1 cellular context compared by ENCODE assay signal in genomic region chr2:218216674-218217365, GRCh38.
A peak's percentile ranks its signal among the peaks of the same experiment; 100 is the strongest.
TF ChIP-seq lines count a peak whose summit lies in the region.

Gene ARPC2 (plus strand): TSS chr2:218217189. CDS start chr2:218217471, 282 bp downstream.

TF ChIP-seq in H1, 55 proteins besides CTCF, POLR2A, EP300 and RAD21 (continued from another document):
- TF ChIP-seq HDAC2 (IDR thresholded peaks at IDR 0.05; ENCODE audit: borderline replicate concordance in 1 of 2, low read depth in 2 of 2, low read length in 2 of 2) (peak; percentile 96 to 98; a peak in 3 of 4 replicates), SUZ12 (IDR thresholded peaks at IDR 0.05; ENCODE audit: low read length) (peak; percentile 51; the same call in 1 of the 2 replicates), SP4 (IDR thresholded peaks at IDR 0.05; ENCODE audit: low read length) (no peak), TCF12 (IDR thresholded peaks at IDR 0.05; ENCODE audit: low read depth, low read length) (no peak), RFX5 (IDR thresholded peaks at IDR 0.05; ENCODE audit: borderline replicate concordance, low read depth, low read length) (peak; percentile 11; the same call in 1 of the 2 replicates), ATF3 (IDR thresholded peaks at IDR 0.05; ENCODE audit: insufficient read depth, low read depth, low read length) (no peak), FOSL1 (IDR thresholded peaks at IDR 0.05; ENCODE audit: insufficient read depth, low read depth, low read length) (no peak), SIX5 (IDR thresholded peaks at IDR 0.05; ENCODE audit: low read depth, low read length) (no peak), YY1 (IDR thresholded peaks at IDR 0.05; ENCODE audit: low read depth, low read length) (peak; percentile 82; the same call in 1 of the 2 replicates), CREB1 (IDR thresholded peaks at IDR 0.05) (peak; percentile 78), NRF1 (IDR thresholded peaks at IDR 0.05; ENCODE audit: low read depth, low read length) (peak; percentile 45), SP2 (IDR thresholded peaks at IDR 0.05; ENCODE audit: low read length) (no peak), TEAD4 (IDR thresholded peaks at IDR 0.05; ENCODE audit: low read depth, low read length) (0 out of 2 replicates have a peak, but pooled peaks have one; percentile 19), ZNF274 (IDR thresholded peaks at IDR 0.05; ENCODE audit: borderline replicate concordance, extremely low read depth, low read length) (no peak), CTBP2 (IDR thresholded peaks at IDR 0.05; ENCODE audit: borderline replicate concordance, insufficient read depth, insufficient read length, low read length) (peak; percentile 73), SIN3A (conservative IDR thresholded peaks at IDR 0.05 in 1 of 2, IDR thresholded peaks at IDR 0.05 in 1 of 2; ENCODE audit: low read depth in 1 of 2, low read length in 2 of 2) (peak; percentile 92 to 97), SRF (IDR thresholded peaks at IDR 0.05; ENCODE audit: low read depth, low read length) (no peak), KDM4A (IDR thresholded peaks at IDR 0.05; ENCODE audit: low read depth, low read length, severe bottlenecking) (peak; percentile 63), JUND (IDR thresholded peaks at IDR 0.05; ENCODE audit: low read length) (no peak), CHD2 (IDR thresholded peaks at IDR 0.05; ENCODE audit: low read length) (no peak; the same call in 1 of the 2 replicates), KDM1A (IDR thresholded peaks at IDR 0.05; ENCODE audit: borderline replicate concordance, low read length) (no peak), POU5F1 (IDR thresholded peaks at IDR 0.05; ENCODE audit: low read depth, low read length) (no peak), KDM5A (IDR thresholded peaks at IDR 0.05; ENCODE audit: low read length) (no peak), PHF8 (conservative IDR thresholded peaks at IDR 0.05; ENCODE audit: low read depth, low read length) (peak; percentile 48), RXRA (IDR thresholded peaks at IDR 0.05; ENCODE audit: insufficient read depth, low read depth, low read length) (no peak), MAFK (IDR thresholded peaks at IDR 0.05; ENCODE audit: low read depth, low read length) (no peak), SAP30 (IDR thresholded peaks at IDR 0.05; ENCODE audit: insufficient read depth, insufficient replicate concordance, low read length) (no peak), JUN (IDR thresholded peaks at IDR 0.05; ENCODE audit: low read depth, low read length) (no peak), ASH2L (IDR thresholded peaks at IDR 0.05; ENCODE audit: low read length) (peak; percentile 75), EZH2 (IDR thresholded peaks at IDR 0.05; ENCODE audit: low read depth, low read length, severe bottlenecking) (no peak), RNF2 (IDR thresholded peaks at IDR 0.05; ENCODE audit: borderline replicate concordance, low read depth, low read length, missing control alignments, poor library complexity, severe bottlenecking) (no peak), BACH1 (IDR thresholded peaks at IDR 0.05; ENCODE audit: low read length) (peak; percentile 94), CBX8 (IDR thresholded peaks at IDR 0.05; ENCODE audit: borderline replicate concordance, low read depth, low read length) (no peak), CHD7 (IDR thresholded peaks at IDR 0.05; ENCODE audit: insufficient replicate concordance, low read length) (no peak), NANOG (IDR thresholded peaks at IDR 0.05; ENCODE audit: insufficient read depth, low read depth, low read length, poor library complexity, severe bottlenecking) (no peak), CBX5 (IDR thresholded peaks at IDR 0.05; ENCODE audit: low read depth, low read length) (no peak), HDAC6 (IDR thresholded peaks at IDR 0.05; ENCODE audit: low read depth, low read length) (no peak), BCL11A (IDR thresholded peaks at IDR 0.05; ENCODE audit: low read depth in 2 of 2, low read length in 2 of 2) (no peak), CEBPB (IDR thresholded peaks at IDR 0.05; ENCODE audit: low read depth, low read length) (no peak), POLR2AphosphoS5 (IDR thresholded peaks at IDR 0.05; ENCODE audit: low read depth, low read length) (peak; percentile 33; the same call in 1 of the 2 replicates), CHD1 (IDR thresholded peaks at IDR 0.05; ENCODE audit: low read depth, low read length) (no peak), GTF2F1 (IDR thresholded peaks at IDR 0.05; ENCODE audit: borderline replicate concordance, low read depth, low read length) (no peak), GABPA (IDR thresholded peaks at IDR 0.05; ENCODE audit: borderline replicate concordance, insufficient read depth, low read length) (peak; percentile 78; the same call in 1 of the 2 replicates), RBBP5 (IDR thresholded peaks at IDR 0.05; ENCODE audit: borderline replicate concordance, low read depth, low read length) (peak; percentile 87; the same call in 1 of the 2 replicates), TAF1 (IDR thresholded peaks at IDR 0.05; ENCODE audit: low read depth, low read length) (peak; percentile 63)
- TF ChIP-seq, protein P1, sequence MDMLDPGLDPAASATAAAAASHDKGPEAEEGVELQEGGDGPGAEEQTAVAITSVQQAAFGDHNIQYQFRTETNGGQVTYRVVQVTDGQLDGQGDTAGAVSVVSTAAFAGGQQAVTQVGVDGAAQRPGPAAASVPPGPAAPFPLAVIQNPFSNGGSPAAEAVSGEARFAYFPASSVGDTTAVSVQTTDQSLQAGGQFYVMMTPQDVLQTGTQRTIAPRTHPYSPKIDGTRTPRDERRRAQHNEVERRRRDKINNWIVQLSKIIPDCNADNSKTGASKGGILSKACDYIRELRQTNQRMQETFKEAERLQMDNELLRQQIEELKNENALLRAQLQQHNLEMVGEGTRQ (IDR thresholded peaks at IDR 0.05; ENCODE audit: low read length) = no peak
- TF ChIP-seq, protein P2, sequence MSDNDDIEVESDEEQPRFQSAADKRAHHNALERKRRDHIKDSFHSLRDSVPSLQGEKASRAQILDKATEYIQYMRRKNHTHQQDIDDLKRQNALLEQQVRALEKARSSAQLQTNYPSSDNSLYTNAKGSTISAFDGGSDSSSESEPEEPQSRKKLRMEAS (IDR thresholded peaks at IDR 0.05) = peak; percentile 64; the same call in 1 of the 2 replicates
- TF ChIP-seq, protein P3, sequence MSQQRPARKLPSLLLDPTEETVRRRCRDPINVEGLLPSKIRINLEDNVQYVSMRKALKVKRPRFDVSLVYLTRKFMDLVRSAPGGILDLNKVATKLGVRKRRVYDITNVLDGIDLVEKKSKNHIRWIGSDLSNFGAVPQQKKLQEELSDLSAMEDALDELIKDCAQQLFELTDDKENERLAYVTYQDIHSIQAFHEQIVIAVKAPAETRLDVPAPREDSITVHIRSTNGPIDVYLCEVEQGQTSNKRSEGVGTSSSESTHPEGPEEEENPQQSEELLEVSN (IDR thresholded peaks at IDR 0.05) = no peak
- TF ChIP-seq, protein P4, sequence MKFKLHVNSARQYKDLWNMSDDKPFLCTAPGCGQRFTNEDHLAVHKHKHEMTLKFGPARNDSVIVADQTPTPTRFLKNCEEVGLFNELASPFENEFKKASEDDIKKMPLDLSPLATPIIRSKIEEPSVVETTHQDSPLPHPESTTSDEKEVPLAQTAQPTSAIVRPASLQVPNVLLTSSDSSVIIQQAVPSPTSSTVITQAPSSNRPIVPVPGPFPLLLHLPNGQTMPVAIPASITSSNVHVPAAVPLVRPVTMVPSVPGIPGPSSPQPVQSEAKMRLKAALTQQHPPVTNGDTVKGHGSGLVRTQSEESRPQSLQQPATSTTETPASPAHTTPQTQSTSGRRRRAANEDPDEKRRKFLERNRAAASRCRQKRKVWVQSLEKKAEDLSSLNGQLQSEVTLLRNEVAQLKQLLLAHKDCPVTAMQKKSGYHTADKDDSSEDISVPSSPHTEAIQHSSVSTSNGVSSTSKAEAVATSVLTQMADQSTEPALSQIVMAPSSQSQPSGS (IDR thresholded peaks at IDR 0.05; ENCODE audit: low read length) = no peak
